In the genomic region with DNA sequence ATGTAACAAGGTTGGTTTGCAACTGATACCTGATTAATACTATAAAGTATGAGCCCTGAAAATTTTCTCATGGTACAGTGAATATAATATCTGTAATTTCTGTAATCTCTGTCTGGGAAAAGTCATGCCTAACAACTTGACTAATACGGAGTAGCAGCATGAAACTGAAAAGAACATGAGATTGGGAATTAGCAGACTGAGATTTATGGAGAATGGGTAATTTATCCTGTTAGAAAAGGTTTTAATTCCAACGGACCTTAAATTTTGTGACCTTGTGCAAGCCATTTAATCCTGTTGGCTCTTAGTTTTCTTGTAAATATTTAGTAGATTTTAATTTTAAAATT, we compare ENCODE assay signal across 20 cellular contexts.
"Had no signal": no experiment of that assay in that cellular context is flagged by ENCODE, and none has a peak within 500 bp of the region (broad histone marks: within the 10 kb centered on the region; RNA-seq: fewer than 3 reads in every experiment).

No MANE protein-coding gene starts in this region.

- H3K4me1 ChIP-seq: foreskin keratinocyte had no signal

- ATAC-seq: activated naive CD8-positive, alpha-beta T cell treated with anti-CD3 and anti-CD28 coated beads, Interleukin-2, amount 50 U/mL, for 24 hours; foreskin keratinocyte had no signal

- H3K9me3 Mint-ChIP-seq: activated CD4-positive, alpha-beta memory T cell treated with anti-CD3 and anti-CD28 coated beads, Interleukin-2, amount 10 ng/mL, durations not matched to agents 7 days and 5 days; activated naive CD8-positive, alpha-beta T cell treated with anti-CD3 and anti-CD28 coated beads, Interleukin-2, amount 50 U/mL, for 24 hours; activated T-cell treated with anti-CD3 and anti-CD28 coated beads, Interleukin-2, amount 50 U/mL, for 72 hours had no signal

- H3K4me3 ChIP-seq: vagina had no signal

- H3K4me3 Mint-ChIP-seq: activated CD4-positive, alpha-beta memory T cell treated with anti-CD3 and anti-CD28 coated beads, Interleukin-2, amount 10 ng/mL, durations not matched to agents 7 days and 5 days; dendritic cell treated with granulocyte-macrophage colony-stimulating factor and Interleukin-4, amounts not matched to agents 40 ng/mL and 50 ng/mL, for 4 days had no signal

- H3K27me3 Mint-ChIP-seq: activated CD4-positive, alpha-beta memory T cell treated with anti-CD3 and anti-CD28 coated beads, Interleukin-2, amount 10 ng/mL, durations not matched to agents 7 days and 5 days; activated naive CD8-positive, alpha-beta T cell treated with anti-CD3 and anti-CD28 coated beads, Interleukin-2, amount 50 U/mL, for 24 hours; brain; dendritic cell treated with granulocyte-macrophage colony-stimulating factor and Interleukin-4, amounts not matched to agents 40 ng/mL and 50 ng/mL, for 4 days; stimulated activated naive CD8-positive, alpha-beta T cell treated with anti-CD3 and anti-CD28 coated beads, Interleukin-15, Interleukin-2, amounts not matched to agents 100 ng/mL and 50 ng/mL, for 24 hours had no signal

- H3K27ac Mint-ChIP-seq: activated CD4-positive, alpha-beta memory T cell treated with anti-CD3 and anti-CD28 coated beads, Interleukin-2, amount 10 ng/mL, durations not matched to agents 7 days and 5 days; activated CD4-positive, alpha-beta T cell treated with anti-CD3 and anti-CD28 coated beads, Interleukin-2, amount 10 ng/mL, durations not matched to agents 24 days and 14 days; activated naive CD8-positive, alpha-beta T cell treated with anti-CD3 and anti-CD28 coated beads, Interleukin-2, amount 50 U/mL, for 24 hours; activated T-cell treated with anti-CD3 and anti-CD28 coated beads, Interleukin-2, amount 50 U/mL, for 72 hours; dendritic cell treated with granulocyte-macrophage colony-stimulating factor and Interleukin-4, amounts not matched to agents 40 ng/mL and 50 ng/mL, for 4 days; stimulated activated naive CD8-positive, alpha-beta T cell treated with anti-CD3 and anti-CD28 coated beads, Interleukin-15, Interleukin-2, amounts not matched to agents 100 ng/mL and 50 ng/mL, for 24 hours had no signal

- DNase-seq: activated CD4-positive, alpha-beta memory T cell treated with anti-CD3 and anti-CD28 coated beads, Interleukin-2, amount 10 ng/mL, durations not matched to agents 7 days and 5 days; activated CD4-positive, alpha-beta T cell treated with anti-CD3 and anti-CD28 coated beads, Interleukin-2, amount 10 ng/mL, durations not matched to agents 24 days and 14 days; activated effector memory CD4-positive, alpha-beta T cell treated with Interleukin-2 at 50 U/mL for 16 hours; activated naive CD8-positive, alpha-beta T cell treated with anti-CD3 and anti-CD28 coated beads, Interleukin-2, amount 50 U/mL, for 24 hours; activated T-cell treated with anti-CD3 and anti-CD28 coated beads, Interleukin-2, amount 50 U/mL, for 72 hours; anterior cingulate cortex; effector CD4-positive, alpha-beta T cell; erythroblast; foreskin keratinocyte; hippocampal formation; kidney glomerular epithelial cell; naive B cell; stimulated activated CD4-positive, alpha-beta T cell treated with anti-CD3 and anti-CD28 coated beads, Interleukin-12 subunit alpha, Interleukin-12 subunit beta, amount 100 ng/mL, for 4 hours; stimulated activated CD4-positive, alpha-beta T cell treated with anti-CD3 and anti-CD28 coated beads, Interleukin-4, amount 100 ng/mL, for 4 hours; transverse colon had no signal

- H3K27me3 ChIP-seq: foreskin keratinocyte, transverse colon, vagina had no signal

- H3K36me3 Mint-ChIP-seq: brain, naive B cell had no signal

- H3K27ac ChIP-seq: foreskin keratinocyte, VCaP had no signal

- H3K4me1 Mint-ChIP-seq: naive B cell had no signal

- H3K36me3 ChIP-seq: transverse colon, vagina had no signal
